In genomic region chr1:117633423-117633822, GRCh38 we compare ENCODE assay signal across 15 cellular contexts. TPM values are rescaled to one million over a fixed set of nuclear protein-coding genes. Genes with fewer than 3 reads are reported as not detected.
A peak's percentile ranks its signal among the peaks of the same experiment; 100 is the strongest.
DNase-seq lines count a peak whose midpoint lies in the region; ATAC-seq and TF ChIP-seq lines count a peak whose summit lies in the region.
"Had no signal": no experiment of that assay in that cellular context is flagged by ENCODE, and none has a peak within 500 bp of the region (broad histone marks: within the 10 kb centered on the region; RNA-seq: fewer than 3 reads in every experiment).

No MANE protein-coding gene starts in this region.

- no peak for DNase-seq in CD4-positive, CD25-positive, alpha-beta regulatory T cell
- no peak for DNase-seq in central memory CD8-positive, alpha-beta T cell (ENCODE audit: low spot score in 2 of 2)
- DNase-seq in NCI-H187 treated with DMSO at 0.1 percent for 48 hours (lab: John Stamatoyannopoulos, UW) (no peak), SK-N-SH (no peak), T-helper 17 cell (no peak), NCI-H2081 treated with DMSO at 0.1 percent for 48 hours (lab: John Stamatoyannopoulos, UW) (no peak)
- DNase-seq: Caco-2, foreskin melanocyte, NCI-H2029 treated with DMSO at 0.1 percent for 48 hours, NCI-H526 treated with DMSO at 0.1 percent for 48 hours, T-cell, WERI-Rb-1 had no signal

- H3K4me1 ChIP-seq in CD4-positive, CD25-positive, alpha-beta regulatory T cell (ENCODE audit: control insufficient read depth, insufficient read depth, low read length, poor library complexity, severe bottlenecking) = peaks cover 53% of the 10 kb centered on the region
- peaks cover 80% of the 10 kb centered on the region for H3K4me1 ChIP-seq in KMS-11 (ENCODE audit: low read depth, poor library complexity, severe bottlenecking)
- no peaks in the 10 kb centered on the region for H3K4me1 ChIP-seq in mucosa of rectum (ENCODE audit: control insufficient read depth in 2 of 2, insufficient read depth in 2 of 2, low read length in 2 of 2)
- peaks cover 0 to 6% of the 10 kb centered on the region in 2 experiments; a peak in 1 of 4 replicates for H3K4me1 ChIP-seq in SK-N-SH (ENCODE audit: control insufficient read depth in 1 of 2, insufficient read depth in 2 of 2, low read depth in 1 of 2, low read length in 1 of 2)

- H3K9me3 ChIP-seq in CD4-positive, CD25-positive, alpha-beta regulatory T cell (ENCODE audit: control insufficient read depth in 2 of 2, low read length in 2 of 2) = no peaks in the 10 kb centered on the region
- H3K9me3 ChIP-seq in mucosa of rectum (ENCODE audit: control insufficient read depth in 2 of 2, low read length in 2 of 2) = no peaks in the 10 kb centered on the region
- H3K9me3 ChIP-seq in SK-N-SH = no peaks in the 10 kb centered on the region
- H3K9me3 ChIP-seq in T-helper 17 cell (ENCODE audit: control insufficient read depth, low read length, poor library complexity, severe bottlenecking) = no peaks in the 10 kb centered on the region
- H3K9me3 ChIP-seq: Caco-2 had no signal

- peaks cover 5% of the 10 kb centered on the region for H3K36me3 ChIP-seq in CD4-positive, CD25-positive, alpha-beta regulatory T cell (ENCODE audit: control insufficient read depth, insufficient read depth, low read length)
- H3K36me3 ChIP-seq in KMS-11 (ENCODE audit: insufficient read depth) (no peaks in the 10 kb centered on the region), mucosa of rectum (ENCODE audit: control insufficient read depth in 2 of 2, insufficient read depth in 2 of 2, low read length in 2 of 2) (no peaks in the 10 kb centered on the region), SK-N-SH (replicated peaks in 1 of 2; ENCODE audit: control insufficient read depth in 1 of 2, insufficient read depth in 2 of 2, low read length in 1 of 2) (no peaks in the 10 kb centered on the region)
- H3K36me3 ChIP-seq: WERI-Rb-1 had no signal

- peak overlapping the region; percentile 51; the same call in 1 of the 2 replicates for H3K4me2 ChIP-seq in KMS-11
- no peak overlapping the region for H3K4me2 ChIP-seq in SK-N-SH

- POLR2A ChIA-PET in SK-N-SH (lab: Yijun Ruan, JAX) = no interaction called here

- TF ChIP-seq CTCF in KMS-11 (conservative IDR thresholded peaks at IDR 0.05; ENCODE audit: low read depth, low read length) = no peak
- TF ChIP-seq CTCF in SK-N-SH (IDR thresholded peaks at IDR 0.05) = no peak

- H3F3A ChIP-seq in SK-N-SH (replicated peaks; ENCODE audit: insufficient read depth) = no peaks in the 10 kb centered on the region

- H3K79me2 ChIP-seq in KMS-11 (ENCODE audit: insufficient read depth, low read depth) = no peaks in the 10 kb centered on the region; the same call in 1 of the 2 replicates
- H3K79me2 ChIP-seq in SK-N-SH (ENCODE audit: insufficient read depth) = no peaks in the 10 kb centered on the region

- H3K27ac ChIP-seq in CD4-positive, CD25-positive, alpha-beta regulatory T cell (ENCODE audit: insufficient read depth, low read length, poor library complexity, severe bottlenecking) = no peak overlapping the region
- H3K27ac ChIP-seq in KMS-11 (peak overlapping the region; percentile 74), mucosa of rectum (ENCODE audit: low read depth in 2 of 2, low read length in 2 of 2) (peak overlapping the region; percentile 11 to 80), SK-N-SH (ENCODE audit: low read depth in 2 of 2, low read length in 1 of 2) (no peak overlapping the region)
- H3K27ac ChIP-seq: WERI-Rb-1 had no signal

- H3K27me3 ChIP-seq in CD4-positive, CD25-positive, alpha-beta regulatory T cell (ENCODE audit: control insufficient read depth, insufficient read depth, low read length) = no peaks in the 10 kb centered on the region
- H3K27me3 ChIP-seq in KMS-11 (ENCODE audit: insufficient read depth, low read depth) (no peaks in the 10 kb centered on the region), mucosa of rectum (ENCODE audit: control insufficient read depth in 2 of 2, insufficient read depth in 2 of 2, low read length in 2 of 2) (no peaks in the 10 kb centered on the region), SK-N-SH (ENCODE audit: insufficient read depth) (no peaks in the 10 kb centered on the region; the same call in 1 of the 2 replicates)

- H3K9ac ChIP-seq in KMS-11 (peak overlapping the region; percentile 30; the same call in 1 of the 2 replicates), mucosa of rectum (ENCODE audit: low read depth in 1 of 2, low read length in 2 of 2) (no peak overlapping the region), SK-N-SH (no peak overlapping the region)

- H3K9me2 ChIP-seq in SK-N-SH = no peaks in the 10 kb centered on the region

- CTCF ChIA-PET in SK-N-SH (lab: Yijun Ruan, JAX) = interaction anchor here (0.6 to 1.0 kb wide), 2 partner anchors 121 to 872 kb away, joined by 3 read pairs; no protein-coding TSS in a partner anchor

- no peaks in the 10 kb centered on the region for H4K20me1 ChIP-seq in KMS-11 (ENCODE audit: insufficient read depth)
- no peaks in the 10 kb centered on the region for H4K20me1 ChIP-seq in SK-N-SH (ENCODE audit: insufficient read depth)

- H2AFZ ChIP-seq in KMS-11 (ENCODE audit: low read depth) (no peak overlapping the region), SK-N-SH (ENCODE audit: low read depth) (no peak overlapping the region)

- WGBS in SK-N-SH (ENCODE audit: low lambda C conversion rate) = 80% methylated on average over 6 of the region's 7 CpGs

- peak overlapping the region in 3 of 4 donors; percentile 4 to 28 (median 12) for H3K4me3 Mint-ChIP-seq in CD4-positive, CD25-positive, alpha-beta regulatory T cell
- no peak overlapping the region for H3K4me3 Mint-ChIP-seq in central memory CD8-positive, alpha-beta T cell
- H3K4me3 Mint-ChIP-seq in T-helper 17 cell = no peak overlapping the region
- H3K4me3 Mint-ChIP-seq: natural killer cell treated with Interleukin-12 subunit alpha and Interleukin-12 subunit beta and Interleukin-15 and Interleukin-18, amount 100 ng/mL, for 72 hours; T-cell had no signal

- peaks cover 18% of the 10 kb centered on the region for H3K36me3 Mint-ChIP-seq in CD4-positive, CD25-positive, alpha-beta regulatory T cell
- H3K36me3 Mint-ChIP-seq in central memory CD8-positive, alpha-beta T cell (ENCODE audit: insufficient read depth) = peaks cover 9% of the 10 kb centered on the region
- H3K36me3 Mint-ChIP-seq in T-helper 17 cell (ENCODE audit: low read depth) = no peaks in the 10 kb centered on the region

- ATAC-seq in CD4-positive, CD25-positive, alpha-beta regulatory T cell (ENCODE audit: low read depth in 2 of 2) = no peak
- ATAC-seq in central memory CD8-positive, alpha-beta T cell (replicated peaks; ENCODE audit: extremely low read depth, poor library complexity, severe bottlenecking) = no peak
- no peak for ATAC-seq in T-helper 17 cell

- H3K4me1 Mint-ChIP-seq in CD4-positive, CD25-positive, alpha-beta regulatory T cell = peaks cover 11 to 81% (median 62%) of the 10 kb centered on the region in 4 donors
- H3K4me1 Mint-ChIP-seq in central memory CD8-positive, alpha-beta T cell = peaks cover 67% of the 10 kb centered on the region
- peaks cover 41% of the 10 kb centered on the region for H3K4me1 Mint-ChIP-seq in T-helper 17 cell

- no peak for TF ChIP-seq RAD21 in SK-N-SH (IDR thresholded peaks at IDR 0.05; ENCODE audit: low read length)

- peaks cover 0 to 1% (median 0%) of the 10 kb centered on the region in 7 donors for H3K9me3 Mint-ChIP-seq in CD4-positive, CD25-positive, alpha-beta regulatory T cell
- no peaks in the 10 kb centered on the region for H3K9me3 Mint-ChIP-seq in central memory CD8-positive, alpha-beta T cell
- H3K9me3 Mint-ChIP-seq: T-cell had no signal

- TF ChIP-seq EP300 in SK-N-SH (IDR thresholded peaks at IDR 0.05; ENCODE audit: borderline replicate concordance in 1 of 2, low read depth in 1 of 2, low read length in 1 of 2) = no peak

- no peaks in the 10 kb centered on the region for H3K27me3 Mint-ChIP-seq in CD4-positive, CD25-positive, alpha-beta regulatory T cell
- no peaks in the 10 kb centered on the region for H3K27me3 Mint-ChIP-seq in central memory CD8-positive, alpha-beta T cell
- H3K27me3 Mint-ChIP-seq in T-helper 17 cell = peaks cover 2% of the 10 kb centered on the region

- H3K4me3 ChIP-seq in CD4-positive, CD25-positive, alpha-beta regulatory T cell (ENCODE audit: low read depth, low read length) = peak overlapping the region; percentile 7
- H3K4me3 ChIP-seq in KMS-11 (IDR thresholded peaks at IDR 0.05; ENCODE audit: insufficient read depth, low read depth, low read length) (no peak overlapping the region), mucosa of rectum (ENCODE audit: low read length in 2 of 2) (no peak overlapping the region), SK-N-SH (ENCODE audit: low read depth in 2 of 2, low read length in 1 of 2) (no peak overlapping the region)

- peak overlapping the region in 2 of 3 donors; percentile 64 to 75 for H3K27ac Mint-ChIP-seq in CD4-positive, CD25-positive, alpha-beta regulatory T cell
- H3K27ac Mint-ChIP-seq in central memory CD8-positive, alpha-beta T cell (ENCODE audit: low read depth) = peak overlapping the region; percentile 51
- H3K27ac Mint-ChIP-seq in T-helper 17 cell = no peak overlapping the region
- H3K27ac Mint-ChIP-seq: T-cell had no signal

TF ChIP-seq in SK-N-SH, 30 proteins besides CTCF, POLR2A, EP300 and RAD21 (continues in another document):
- TF ChIP-seq MXI1 (IDR thresholded peaks at IDR 0.05; ENCODE audit: low read depth, low read length) (no peak), CHD2 (IDR thresholded peaks at IDR 0.05; ENCODE audit: low read length, partially characterized antibody) (no peak), FOXM1 (IDR thresholded peaks at IDR 0.05; ENCODE audit: low read depth) (no peak), MAX (IDR thresholded peaks at IDR 0.05; ENCODE audit: low read depth) (no peak), USF2 (IDR thresholded peaks at IDR 0.05; ENCODE audit: borderline replicate concordance, low read depth, low read length) (no peak), GATA2 (CRISPR knock-in tag; IDR thresholded peaks at IDR 0.05) (no peak)

RNA-seq across cellular contexts. Expression of gene TENT5C, which starts 27.6 kb away (rescaled TPM):
- total RNA-seq in CD4-positive, CD25-positive, alpha-beta regulatory T cell = 324 TPM
- 10 to 100 TPM; 19.6 to 64.7 (median 33.0) TPM for polyA plus RNA-seq in CD4-positive, CD25-positive, alpha-beta regulatory T cell
- 0.90 and 1.2 TPM in 2 replicates for polyA plus RNA-seq in SK-N-SH (2012; rRNA removed)
- polyA plus RNA-seq in SK-N-SH (2012; cell fraction: cytosol; rRNA removed) = 0.77 and 0.95 TPM in 2 replicates
- polyA plus RNA-seq in SK-N-SH (2012; cell fraction: nucleus; rRNA removed) = 0.53 and 1.2 TPM in 2 replicates
- 100 to 1,000 TPM; 129 to 173 TPM for total RNA-seq in T-helper 17 cell

Comparison
In these comparisons a context has a peak if more than half of its experiments do, and no peak if none do; other contexts are left out.
1. H3K27ac ChIP-seq: peak in KMS-11 (single experiment) and mucosa of rectum (2 of 2); none in CD4-positive, CD25-positive, alpha-beta regulatory T cell (single experiment) and SK-N-SH (0 of 2).
2. H3K4me3 Mint-ChIP-seq: peak in CD4-positive, CD25-positive, alpha-beta regulatory T cell (3 of 4); none in central memory CD8-positive, alpha-beta T cell (single experiment) and T-helper 17 cell (single experiment).